ENCODE assay signal across 8 cellular contexts in genomic region chr4:79917246-79917645, GRCh38.
DNase-seq lines count a peak whose midpoint lies in the region; ATAC-seq and TF ChIP-seq lines count a peak whose summit lies in the region.

No MANE protein-coding gene starts in this region.

- no peaks in the 10 kb centered on the region for H3K9me3 ChIP-seq in RWPE2 (ENCODE audit: severe bottlenecking)

- ATAC-seq in GM19035 (IDR thresholded peaks at IDR 0.05; ENCODE audit: unreplicated experiment) (peak; percentile 92), HG03280 (IDR thresholded peaks at IDR 0.05; ENCODE audit: unreplicated experiment) (peak; percentile 82), RWPE2 (ENCODE audit: low read depth) (0 out of 3 replicates have a peak, but pooled peaks have one; percentile 57)

- TF ChIP-seq CTCF in C4-2B (conservative IDR thresholded peaks at IDR 0.05) (peak; percentile 79), RWPE2 (IDR thresholded peaks at IDR 0.05; ENCODE audit: poor library complexity, severe bottlenecking) (peak; percentile 84)

- no peak for DNase-seq in RWPE2 (ENCODE audit: low spot score)
- DNase-seq in activated naive CD4-positive, alpha-beta T cell treated with anti-CD3 and anti-CD28 coated beads for 36 hours = peak; percentile 67
- peak; percentile 46 for DNase-seq in iPS DF 4.7 (ENCODE audit: extremely low read depth, low spot score)
- DNase-seq in stimulated activated CD8-positive, alpha-beta memory T cell treated with anti-CD3 and anti-CD28 coated beads, Interleukin-15, amount 100 ng/mL, for 48 hours (ENCODE audit: low read depth in 2 of 2) = peak; percentile 11 to 32
- no peak for DNase-seq in NCI-H2227 treated with DMSO at 0.1 percent for 48 hours (lab: John Stamatoyannopoulos, UW)

- CTCF ChIA-PET in activated naive CD4-positive, alpha-beta T cell treated with anti-CD3 and anti-CD28 coated beads for 36 hours (lab: Charles Lee) = interaction anchor here (0.6 to 1.5 kb wide), 15 partner anchors 9 to 945 kb away, joined by 3 to 10 read pairs (median 4); no protein-coding TSS in a partner anchor

- H3K4me1 ChIP-seq in RWPE2 (ENCODE audit: insufficient read depth, poor library complexity, severe bottlenecking) = peaks cover 6% of the 10 kb centered on the region

- H3K27ac ChIP-seq in C4-2B (no peak overlapping the region), RWPE2 (ENCODE audit: poor library complexity, severe bottlenecking) (no peak overlapping the region)

- no peaks in the 10 kb centered on the region for H3K36me3 Mint-ChIP-seq in activated naive CD4-positive, alpha-beta T cell treated with anti-CD3 and anti-CD28 coated beads for 36 hours (ENCODE audit: low read depth)

- H3K36me3 ChIP-seq in RWPE2 (ENCODE audit: low read depth) = no peaks in the 10 kb centered on the region

- no peaks in the 10 kb centered on the region for H3K27me3 ChIP-seq in RWPE2 (ENCODE audit: insufficient read depth, poor library complexity, severe bottlenecking)

- no peak overlapping the region for H3K4me3 ChIP-seq in RWPE2 (ENCODE audit: severe bottlenecking)

- no peak overlapping the region for H3K4me3 Mint-ChIP-seq in activated naive CD4-positive, alpha-beta T cell treated with anti-CD3 and anti-CD28 coated beads for 36 hours

- H3K9me3 Mint-ChIP-seq in activated naive CD4-positive, alpha-beta T cell treated with anti-CD3 and anti-CD28 coated beads for 36 hours = no peaks in the 10 kb centered on the region

- intact Hi-C loops in activated naive CD4-positive, alpha-beta T cell treated with anti-CD3 and anti-CD28 coated beads for 36 hours (cut with micrococcal nuclease) = loop anchor here (1.0 to 5.0 kb wide), 6 partner anchors 140 to 965 kb away; partner anchors contain the start of gene ANTXR2

- H3K27ac Mint-ChIP-seq in activated naive CD4-positive, alpha-beta T cell treated with anti-CD3 and anti-CD28 coated beads for 36 hours = no peak overlapping the region

- H3K4me1 Mint-ChIP-seq in activated naive CD4-positive, alpha-beta T cell treated with anti-CD3 and anti-CD28 coated beads for 36 hours (ENCODE audit: low read depth) = peaks cover 2% of the 10 kb centered on the region

- H3K27me3 Mint-ChIP-seq in activated naive CD4-positive, alpha-beta T cell treated with anti-CD3 and anti-CD28 coated beads for 36 hours (ENCODE audit: low read depth) = no peaks in the 10 kb centered on the region

Comparison
In these comparisons a context has a peak if more than half of its experiments do, and no peak if none do; other contexts are left out.
1. DNase-seq: peak in activated naive CD4-positive, alpha-beta T cell treated with anti-CD3 and anti-CD28 coated beads for 36 hours (single experiment), iPS DF 4.7 (single experiment) and stimulated activated CD8-positive, alpha-beta memory T cell treated with anti-CD3 and anti-CD28 coated beads, Interleukin-15, amount 100 ng/mL, for 48 hours (2 of 2); none in RWPE2 (single experiment) and NCI-H2227 treated with DMSO at 0.1 percent for 48 hours (single experiment).
2. Peak in every context shown above with its lines, with median percentiles within 50 percentile points of each other: ATAC-seq.